Comparison of ENCODE assay signal across 8 cellular contexts in genomic region chr11:76579047-76579751, GRCh38.
DNase-seq lines count a peak whose midpoint lies in the region; ATAC-seq, FAIRE-seq and TF ChIP-seq lines count a peak whose summit lies in the region.

No MANE protein-coding gene starts in this region.

- DNase-seq in K562 (ENCODE audit: extremely low read depth in 1 of 4, low spot score in 3 of 4) = peak in 3 of 4 experiments; percentile 39 to 46 (median 40)
- DNase-seq in hepatic stellate cell (ENCODE audit: low spot score) = peak; percentile 65
- DNase-seq in putamen (ENCODE audit: low spot score) = peak; percentile 7
- no peak for DNase-seq in ecto neural progenitor cell (ENCODE audit: low spot score)
- no peak for DNase-seq in cerebellar cortex (ENCODE audit: low spot score)
- DNase-seq in D341Med (ENCODE audit: low spot score) = no peak
- no peak for DNase-seq in NCI-H2171 treated with DMSO at 0.1 percent for 48 hours (lab: John Stamatoyannopoulos, UW)

- WGBS in K562 (ENCODE audit: insufficient coverage, low coverage, missing lambda C conversion rate) = 46% methylated on average over 18 of the region's 19 CpGs

- H3K4me1 ChIP-seq in K562 (replicated peaks in 1 of 2; ENCODE audit: control insufficient read depth in 2 of 2, insufficient read depth in 2 of 2, low read length in 2 of 2) = peaks cover 0 to 12% of the 10 kb centered on the region in 2 experiments; a peak in 2 of 5 replicates

- no peaks in the 10 kb centered on the region for H4K20me1 ChIP-seq in K562 (replicated peaks; ENCODE audit: control insufficient read depth, insufficient read depth, low read length)

- FAIRE-seq in K562 (lab: Jason Lieb, UNC) = no peak

- no peak for TF ChIP-seq POLR2A in K562 (conservative IDR thresholded peaks at IDR 0.05)

- no peaks in the 10 kb centered on the region for H3K36me3 ChIP-seq in K562 (ENCODE audit: control insufficient read depth, insufficient read depth, low read length)

- no TSS peak for BruUV-seq in K562 (replicated peaks; lab: Mats Ljungman, UMichigan)

- CTCF ChIA-PET in K562 (lab: Yijun Ruan, JAX; ENCODE audit: low intra/inter-chr PET ratio) = no interaction called here

- no peak overlapping the region for H3K27ac ChIP-seq in K562 (ENCODE audit: extremely low read depth, low read depth, low read length)

- H3K4me3 ChIP-seq in K562 = no peak overlapping the region

- TF ChIP-seq CTCF in GM12873 (IDR thresholded peaks at IDR 0.05; ENCODE audit: insufficient read depth, low read depth, low read length, missing control alignments) = peak; percentile 21
- TF ChIP-seq CTCF in K562 (IDR thresholded peaks at IDR 0.05 in 2 of 3, conservative IDR thresholded peaks at IDR 0.05 in 1 of 3; ENCODE audit: insufficient read depth in 2 of 3, low read depth in 1 of 3, low read length in 3 of 3) = peak; percentile 33 to 57 (median 34); a peak in 5 of 6 replicates

- no peaks in the 10 kb centered on the region for H3K79me2 ChIP-seq in K562 (ENCODE audit: control insufficient read depth, insufficient read depth, low read length)

- peak overlapping the region; percentile 80 for H2AFZ ChIP-seq in K562 (ENCODE audit: low read depth, low read length)

- peak in 1 of 2 experiments; percentile 57; a peak in 2 of 4 replicates for TF ChIP-seq RAD21 in K562 (CRISPR knock-in tag; conservative IDR thresholded peaks at IDR 0.05 in 1 of 2, IDR thresholded peaks at IDR 0.05 in 1 of 2)

- intact Hi-C loops in K562 (cut with micrococcal nuclease) = loop anchor here (5.0 kb wide), 1 partner anchor 103 kb away; no protein-coding TSS in a partner anchor

- H3K9me3 ChIP-seq in K562 (replicated peaks; ENCODE audit: control insufficient read depth, insufficient read depth, low read depth, low read length) = no peaks in the 10 kb centered on the region

- no peaks in the 10 kb centered on the region for H3K9me1 ChIP-seq in K562 (ENCODE audit: control insufficient read depth, insufficient read depth, low read length)

- ATAC-seq in K562 = peak; percentile 75

- no peak overlapping the region for H3K4me2 ChIP-seq in K562 (ENCODE audit: insufficient read depth, low read length)

- no peak overlapping the region for H3K9ac ChIP-seq in K562 (ENCODE audit: insufficient read depth in 1 of 2, low read depth in 2 of 2, low read length in 2 of 2)

- POLR2A ChIA-PET in K562 (lab: Yijun Ruan, JAX) = interaction anchor here (0.7 to 1.4 kb wide), 2 partner anchors 9 to 186 kb away, joined by 3 read pairs; no protein-coding TSS in a partner anchor

- no peaks in the 10 kb centered on the region for H3K27me3 ChIP-seq in K562 (ENCODE audit: control insufficient read depth in 2 of 2, insufficient read depth in 2 of 2, low read length in 2 of 2)

- in situ Hi-C loops in K562 (cut with MboI) = no loop called here

- TF ChIP-seq EP300 in K562 (IDR thresholded peaks at IDR 0.05; ENCODE audit: low read length) = no peak

TF ChIP-seq in K562, 482 proteins besides CTCF, POLR2A, EP300 and RAD21:
- no peak for TF ChIP-seq KAT2B (IDR thresholded peaks at IDR 0.05; ENCODE audit: low read depth, low read length)
- TF ChIP-seq ELK3 (CRISPR knock-in tag; IDR thresholded peaks at IDR 0.05) = no peak
- TF ChIP-seq FOXM1 (IDR thresholded peaks at IDR 0.05; ENCODE audit: low read depth) = no peak
- TF ChIP-seq FOXM1 (CRISPR knock-in tag; IDR thresholded peaks at IDR 0.05; ENCODE audit: low read depth) = no peak
- TF ChIP-seq ZNF347 (CRISPR knock-in tag; IDR thresholded peaks at IDR 0.05; ENCODE audit: low read depth) = no peak
- no peak for TF ChIP-seq ZNF780A (CRISPR knock-in tag; IDR thresholded peaks at IDR 0.05)
- TF ChIP-seq ZNF212 (CRISPR knock-in tag; IDR thresholded peaks at IDR 0.05) = no peak
- no peak for TF ChIP-seq ZNF511 (CRISPR knock-in tag; IDR thresholded peaks at IDR 0.05)
- TF ChIP-seq XRCC4 (IDR thresholded peaks at IDR 0.05; ENCODE audit: extremely low read depth, insufficient read depth, insufficient read length) = no peak
- TF ChIP-seq ZNF668 (CRISPR knock-in tag; IDR thresholded peaks at IDR 0.05) = no peak
- no peak for TF ChIP-seq MECOM (CRISPR knock-in tag; IDR thresholded peaks at IDR 0.05)
- no peak for TF ChIP-seq ZNF121 (CRISPR knock-in tag; conservative IDR thresholded peaks at IDR 0.05)
- no peak for TF ChIP-seq HLTF (IDR thresholded peaks at IDR 0.05)
- no peak for TF ChIP-seq ZNF79 (CRISPR knock-in tag; IDR thresholded peaks at IDR 0.05; ENCODE audit: low read depth)
- TF ChIP-seq ZBTB17 (CRISPR knock-in tag; IDR thresholded peaks at IDR 0.05) = no peak
- no peak for TF ChIP-seq ASH1L (IDR thresholded peaks at IDR 0.05; ENCODE audit: borderline replicate concordance, low read depth, partially characterized antibody)
- no peak for TF ChIP-seq GABPB1 (CRISPR knock-in tag; IDR thresholded peaks at IDR 0.05)
- no peak for TF ChIP-seq MLLT1 (IDR thresholded peaks at IDR 0.05)
- no peak for TF ChIP-seq ZBTB49 (CRISPR knock-in tag; IDR thresholded peaks at IDR 0.05; ENCODE audit: borderline replicate concordance)
- no peak for TF ChIP-seq RBFOX2 (IDR thresholded peaks at IDR 0.05; ENCODE audit: low read depth, low read length)
- no peak for TF ChIP-seq HMGXB4 (CRISPR knock-in tag; IDR thresholded peaks at IDR 0.05)

Comparison
In these comparisons a context has a peak if more than half of its experiments do, and no peak if none do; other contexts are left out.
1. DNase-seq: peak in K562 (3 of 4), hepatic stellate cell (single experiment) and putamen (single experiment); none in ecto neural progenitor cell (single experiment), cerebellar cortex (single experiment), D341Med (single experiment) and NCI-H2171 treated with DMSO at 0.1 percent for 48 hours (single experiment).